In genomic region chr19:18495204-18495911, GRCh38 we compare ENCODE assay signal across 10 cellular contexts. TPM values are rescaled to one million over a fixed set of nuclear protein-coding genes. Genes with fewer than 3 reads are reported as not detected.
A peak's percentile ranks its signal among the peaks of the same experiment; 100 is the strongest.
DNase-seq lines count a peak whose midpoint lies in the region; ATAC-seq and TF ChIP-seq lines count a peak whose summit lies in the region.
"Had no signal": no experiment of that assay in that cellular context is flagged by ENCODE, and none has a peak within 500 bp of the region (broad histone marks: within the 10 kb centered on the region; RNA-seq: fewer than 3 reads in every experiment).

No MANE protein-coding gene starts in this region.

- H3K36me3 Mint-ChIP-seq in stimulated activated naive CD8-positive, alpha-beta T cell treated with anti-CD3 and anti-CD28 coated beads, Interleukin-15, Interleukin-2, amounts not matched to agents 100 ng/mL and 50 ng/mL, for 24 hours (ENCODE audit: low read depth), result peaks cover 3% of the 10 kb centered on the region
- H3K36me3 Mint-ChIP-seq in activated naive CD8-positive, alpha-beta T cell treated with anti-CD3 and anti-CD28 coated beads, Interleukin-2, amount 50 U/mL, for 24 hours (ENCODE audit: low read depth), result peaks cover 2% of the 10 kb centered on the region
- H3K36me3 Mint-ChIP-seq in endothelial cell (ENCODE audit: low read depth, unreplicated experiment), result no peaks in the 10 kb centered on the region

- H2BK120ac ChIP-seq in mesendoderm (ENCODE audit: low read depth, low read length), result no peak overlapping the region

- peak overlapping the region; percentile 57 for H3K27ac Mint-ChIP-seq in stimulated activated naive CD8-positive, alpha-beta T cell treated with anti-CD3 and anti-CD28 coated beads, Interleukin-15, Interleukin-2, amounts not matched to agents 100 ng/mL and 50 ng/mL, for 24 hours
- H3K27ac Mint-ChIP-seq in activated naive CD8-positive, alpha-beta T cell treated with anti-CD3 and anti-CD28 coated beads, Interleukin-2, amount 50 U/mL, for 24 hours, result peak overlapping the region; percentile 85
- H3K27ac Mint-ChIP-seq in endothelial cell (ENCODE audit: unreplicated experiment), result no peak overlapping the region

- peaks cover 13% of the 10 kb centered on the region for H3K79me2 ChIP-seq in mesendoderm (ENCODE audit: control insufficient read depth, insufficient read depth, low read length)

- no peak for TF ChIP-seq CTCF in brain microvascular endothelial cell (IDR thresholded peaks at IDR 0.05; ENCODE audit: low read depth, low read length, missing control alignments)
- no peak for TF ChIP-seq CTCF in endothelial cell (IDR thresholded peaks at IDR 0.05; ENCODE audit: unreplicated experiment)

- no peak for ATAC-seq in stimulated activated naive CD8-positive, alpha-beta T cell treated with anti-CD3 and anti-CD28 coated beads, Interleukin-15, Interleukin-2, amounts not matched to agents 100 U/mL and 50 U/mL, for 24 hours
- no peak for ATAC-seq in activated naive CD8-positive, alpha-beta T cell treated with anti-CD3 and anti-CD28 coated beads, Interleukin-2, amount 50 U/mL, for 24 hours

- H4K8ac ChIP-seq in mesendoderm (ENCODE audit: low read depth, low read length), result no peak overlapping the region

- no peak overlapping the region for H3K18ac ChIP-seq in mesendoderm (ENCODE audit: low read length)

- peaks cover 33% of the 10 kb centered on the region for H3K79me1 ChIP-seq in mesendoderm (ENCODE audit: low read length)

- peak overlapping the region; percentile 46 for H3K56ac ChIP-seq in mesendoderm (ENCODE audit: low read length)

- H3K23ac ChIP-seq in mesendoderm (ENCODE audit: low read length), result peak overlapping the region; percentile 2

- H2AK5ac ChIP-seq in mesendoderm (ENCODE audit: low read length), result no peak overlapping the region

- no peak for DNase-seq in stimulated activated naive CD8-positive, alpha-beta T cell treated with anti-CD3 and anti-CD28 coated beads, Interleukin-15, Interleukin-2, amounts not matched to agents 100 U/mL and 50 U/mL, for 24 hours
- DNase-seq in activated naive CD8-positive, alpha-beta T cell treated with anti-CD3 and anti-CD28 coated beads, Interleukin-2, amount 50 U/mL, for 24 hours, result no peak
- DNase-seq in mesendoderm, result no peak
- DNase-seq in GM19240 (ENCODE audit: insufficient read length, low spot score), result no peak
- no peak for DNase-seq in SKM-1 (lab: John Stamatoyannopoulos, UW; ENCODE audit: unreplicated experiment)
- DNase-seq in brain microvascular endothelial cell, result no peak
- DNase-seq in endothelial cell (ENCODE audit: low spot score), result no peak
- DNase-seq: Caco-2, foreskin melanocyte had no signal

- no peaks in the 10 kb centered on the region for H3K27me3 Mint-ChIP-seq in stimulated activated naive CD8-positive, alpha-beta T cell treated with anti-CD3 and anti-CD28 coated beads, Interleukin-15, Interleukin-2, amounts not matched to agents 100 ng/mL and 50 ng/mL, for 24 hours
- no peaks in the 10 kb centered on the region for H3K27me3 Mint-ChIP-seq in activated naive CD8-positive, alpha-beta T cell treated with anti-CD3 and anti-CD28 coated beads, Interleukin-2, amount 50 U/mL, for 24 hours
- peaks cover 4% of the 10 kb centered on the region for H3K27me3 Mint-ChIP-seq in endothelial cell (ENCODE audit: unreplicated experiment)

- H3K27me3 ChIP-seq in mesendoderm (ENCODE audit: insufficient read depth, low read length, poor library complexity), result no peaks in the 10 kb centered on the region
- no peaks in the 10 kb centered on the region for H3K27me3 ChIP-seq in brain microvascular endothelial cell (replicated peaks)

- H3K4me3 Mint-ChIP-seq in stimulated activated naive CD8-positive, alpha-beta T cell treated with anti-CD3 and anti-CD28 coated beads, Interleukin-15, Interleukin-2, amounts not matched to agents 100 ng/mL and 50 ng/mL, for 24 hours, result peak overlapping the region; percentile 54
- H3K4me3 Mint-ChIP-seq in activated naive CD8-positive, alpha-beta T cell treated with anti-CD3 and anti-CD28 coated beads, Interleukin-2, amount 50 U/mL, for 24 hours, result no peak overlapping the region
- no peak overlapping the region for H3K4me3 Mint-ChIP-seq in endothelial cell (ENCODE audit: unreplicated experiment)

- peaks cover 64% of the 10 kb centered on the region for H3K4me1 Mint-ChIP-seq in stimulated activated naive CD8-positive, alpha-beta T cell treated with anti-CD3 and anti-CD28 coated beads, Interleukin-15, Interleukin-2, amounts not matched to agents 100 ng/mL and 50 ng/mL, for 24 hours (ENCODE audit: low read depth)
- peaks cover 65% of the 10 kb centered on the region for H3K4me1 Mint-ChIP-seq in activated naive CD8-positive, alpha-beta T cell treated with anti-CD3 and anti-CD28 coated beads, Interleukin-2, amount 50 U/mL, for 24 hours
- peaks cover 13% of the 10 kb centered on the region for H3K4me1 Mint-ChIP-seq in endothelial cell (ENCODE audit: unreplicated experiment)

- no peaks in the 10 kb centered on the region for H3K36me3 ChIP-seq in mesendoderm (ENCODE audit: control insufficient read depth, insufficient read depth, low read length)
- H3K36me3 ChIP-seq in brain microvascular endothelial cell (replicated peaks), result no peaks in the 10 kb centered on the region

- H2BK15ac ChIP-seq in mesendoderm (replicated peaks; ENCODE audit: low read depth), result no peak overlapping the region

- no peak overlapping the region for H3K4me2 ChIP-seq in mesendoderm (ENCODE audit: low read length)

- H3K4me3 ChIP-seq in mesendoderm (ENCODE audit: low read length) (no peak overlapping the region), brain microvascular endothelial cell (ENCODE audit: low read depth, low read length) (no peak overlapping the region)

- H3K4ac ChIP-seq in mesendoderm (ENCODE audit: low read depth, low read length), result no peak overlapping the region

- no peak overlapping the region for H2BK5ac ChIP-seq in mesendoderm (ENCODE audit: low read length)

- no peak overlapping the region for H3K9ac ChIP-seq in mesendoderm (ENCODE audit: low read length)

- no peaks in the 10 kb centered on the region for H3K9me3 Mint-ChIP-seq in stimulated activated naive CD8-positive, alpha-beta T cell treated with anti-CD3 and anti-CD28 coated beads, Interleukin-15, Interleukin-2, amounts not matched to agents 100 ng/mL and 50 ng/mL, for 24 hours
- no peaks in the 10 kb centered on the region for H3K9me3 Mint-ChIP-seq in activated naive CD8-positive, alpha-beta T cell treated with anti-CD3 and anti-CD28 coated beads, Interleukin-2, amount 50 U/mL, for 24 hours
- no peaks in the 10 kb centered on the region for H3K9me3 Mint-ChIP-seq in endothelial cell (ENCODE audit: unreplicated experiment)

- H3K27ac ChIP-seq in mesendoderm (ENCODE audit: low read depth, low read length) (no peak overlapping the region), brain microvascular endothelial cell (no peak overlapping the region)

- WGBS in mesendoderm (ENCODE audit: extremely low coverage, insufficient coverage, low lambda C conversion rate), result no CpG with 5 or more reads among the region's 14 CpGs

- no peak overlapping the region for H4K5ac ChIP-seq in mesendoderm (ENCODE audit: low read length)

- in situ Hi-C loops in brain microvascular endothelial cell (cut with HindIII; ENCODE audit: low pct_ligation_motif_present, low sequenced_read_pairs), result no loop called here

- H3K4me1 ChIP-seq in mesendoderm (ENCODE audit: control insufficient read depth, low read depth, low read length), result no peaks in the 10 kb centered on the region
- H3K4me1 ChIP-seq: Caco-2 had no signal

RNA-seq across cellular contexts. Expression of gene ELL, which starts 26.5 kb away (rescaled TPM):
- polyA plus RNA-seq in mesendoderm (2013, experiment 1 of 2), result 9.6 TPM
- 9.3 TPM for polyA plus RNA-seq in mesendoderm (2013, experiment 2 of 2)
- total RNA-seq in endothelial cell (ENCODE audit: unreplicated experiment), result 11.0 TPM

RNA-seq across cellular contexts. Expression of gene FKBP8, which starts 48.0 kb away (rescaled TPM):
- 132 TPM for polyA plus RNA-seq in mesendoderm (2013, experiment 1 of 2)
- 131 TPM for polyA plus RNA-seq in mesendoderm (2013, experiment 2 of 2)
- 229 TPM for total RNA-seq in endothelial cell (ENCODE audit: unreplicated experiment)

RNA-seq across cellular contexts. Expression of gene ISYNA1, which starts 57.4 kb away (rescaled TPM):
- polyA plus RNA-seq in mesendoderm (2013, experiment 1 of 2), result 76.6 TPM
- polyA plus RNA-seq in mesendoderm (2013, experiment 2 of 2), result 79.2 TPM
- total RNA-seq in endothelial cell (ENCODE audit: unreplicated experiment), result 68.5 TPM
